6 cellular contexts compared by ENCODE assay signal in the genomic region with DNA sequence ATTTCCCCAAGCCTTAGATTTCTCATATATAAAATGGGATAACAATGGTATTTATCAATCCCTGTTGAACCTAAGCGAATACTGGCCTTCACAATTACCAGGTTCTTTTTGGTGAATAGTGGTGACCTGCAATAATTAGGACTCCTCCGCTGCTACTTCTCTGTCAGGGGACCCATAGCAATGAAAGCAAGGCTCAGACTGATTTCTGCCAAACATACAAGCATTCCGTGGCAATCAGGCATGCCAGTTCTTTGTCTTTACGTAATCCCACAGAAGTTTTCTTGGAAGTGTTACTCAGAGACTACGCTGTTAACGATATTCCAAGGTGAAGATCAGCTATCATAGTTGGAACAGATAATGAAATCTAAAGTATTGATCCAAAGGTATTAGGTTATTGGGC.
"Had no signal": no experiment of that assay in that cellular context is flagged by ENCODE, and none has a peak within 500 bp of the region (broad histone marks: within the 10 kb centered on the region; RNA-seq: fewer than 3 reads in every experiment).

No MANE protein-coding gene starts in this region.

- DNase-seq: GM23248, GOT3, H7, HCEC 1CT, IMR-90 had no signal

- ATAC-seq: K562 had no signal

- H3K4me3 ChIP-seq: GM23248, K562 had no signal

- H3K9ac ChIP-seq: GM23248 had no signal

- H3K27ac ChIP-seq: GM23248 had no signal

- H2AFZ ChIP-seq: GM23248 had no signal
